8 cellular contexts compared by ENCODE assay signal in the genomic region with DNA sequence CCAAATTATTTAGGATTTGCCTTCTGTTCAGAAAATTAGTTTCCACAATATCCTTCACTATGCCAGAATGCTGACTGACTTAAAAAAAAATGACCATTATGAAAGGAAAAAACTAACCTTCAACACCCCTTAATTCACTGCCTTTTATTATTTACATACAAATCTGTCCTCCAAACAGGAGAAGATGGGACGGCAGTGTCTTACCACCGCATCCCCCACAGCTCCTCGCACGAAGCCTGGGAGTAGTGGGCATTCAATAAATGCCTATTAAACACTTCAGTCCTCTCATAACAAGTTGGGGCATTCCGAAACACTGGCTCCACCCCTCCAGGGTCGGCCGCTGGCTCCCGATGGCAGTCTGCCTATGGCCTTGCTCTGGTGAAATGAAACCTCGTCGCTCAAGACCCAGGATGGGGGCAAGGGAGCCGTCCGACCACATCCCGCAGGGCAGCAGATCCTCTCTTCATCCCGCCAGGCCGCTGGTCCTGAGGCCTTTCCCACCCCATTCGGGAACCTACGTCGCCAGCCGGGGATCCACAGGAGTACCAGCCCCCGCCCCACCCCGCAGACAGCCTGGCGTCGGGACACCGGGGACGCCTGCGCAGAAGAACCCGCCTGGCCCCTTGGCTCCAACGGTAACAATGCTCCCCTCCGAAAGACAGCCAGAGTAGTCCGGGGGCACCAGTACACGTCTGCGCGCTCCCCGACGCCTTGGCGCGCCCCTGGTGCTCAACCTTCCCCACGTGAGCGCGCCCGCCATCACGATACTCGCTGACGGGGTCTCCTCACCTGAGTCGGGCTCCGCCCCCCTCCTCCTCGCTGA. TPM values are rescaled to one million over a fixed set of nuclear protein-coding genes. Genes with fewer than 3 reads are reported as not detected.
DNase-seq lines count a peak whose midpoint lies in the region; ATAC-seq lines count a peak whose summit lies in the region.

No MANE protein-coding gene starts in this region.

- H3K27me3 Mint-ChIP-seq in memory B cell, result no peaks in the 10 kb centered on the region

- peak; percentile 36 for ATAC-seq in HG02678 (IDR thresholded peaks at IDR 0.05; ENCODE audit: unreplicated experiment)
- ATAC-seq in memory B cell (ENCODE audit: low read depth), result peak; percentile 51

- peak overlapping the region; percentile 88 for H3K27ac ChIP-seq in ectodermal cell (ENCODE audit: insufficient read depth, low read depth, low read length, poor library complexity, severe bottlenecking)

- no peaks in the 10 kb centered on the region for H3K27me3 ChIP-seq in ectodermal cell (ENCODE audit: control insufficient read depth, insufficient read depth, low read length, poor library complexity, severe bottlenecking)

- peak overlapping the region; percentile 88 for H3K4me3 Mint-ChIP-seq in memory B cell

- peaks cover 21% of the 10 kb centered on the region for H3K4me1 Mint-ChIP-seq in memory B cell

- DNase-seq in activated CD8-positive, alpha-beta memory T cell treated with anti-CD3 and anti-CD28 coated beads for 1 hour (ENCODE audit: extremely low read depth in 1 of 2, low read depth in 1 of 2), result peak; percentile 64 to 72
- no peak for DNase-seq in activated CD8-positive, alpha-beta memory T cell treated with anti-CD3 and anti-CD28 coated beads for 24 hours
- DNase-seq in NCI-H1694 treated with DMSO at 0.1 percent for 48 hours (lab: John Stamatoyannopoulos, UW) (peak; percentile 94), memory B cell (ENCODE audit: low spot score in 2 of 2) (peak; percentile 73 to 90)
- DNase-seq in activated CD4-positive, alpha-beta T cell treated with anti-CD3 and anti-CD28 coated beads for 4 hours, result peak; percentile 65 to 67
- peak; percentile 42 to 63 for DNase-seq in stimulated activated CD8-positive, alpha-beta memory T cell treated with anti-CD3 and anti-CD28 coated beads, Interleukin-15, amount 100 ng/mL, for 48 hours (ENCODE audit: low read depth in 2 of 2)

- H3K4me1 ChIP-seq in ectodermal cell (ENCODE audit: control insufficient read depth, insufficient read depth, low read length), result peaks cover 7% of the 10 kb centered on the region

- H3K4me3 ChIP-seq in ectodermal cell (ENCODE audit: insufficient read depth, low read depth, low read length), result peak overlapping the region; percentile 67

- WGBS in ectodermal cell, 2 experiments, result 0% methylated on average over 47 of the region's 47 CpGs

- no peaks in the 10 kb centered on the region for H3K9me3 ChIP-seq in ectodermal cell (ENCODE audit: control insufficient read depth, low read length)

- no peaks in the 10 kb centered on the region for H3K9me3 Mint-ChIP-seq in memory B cell

- H3K27ac Mint-ChIP-seq in memory B cell, result peak overlapping the region; percentile 98

- peaks cover 9% of the 10 kb centered on the region for H3K36me3 Mint-ChIP-seq in memory B cell

- H3K36me3 ChIP-seq in ectodermal cell (ENCODE audit: control insufficient read depth, insufficient read depth, low read length), result no peaks in the 10 kb centered on the region

RNA-seq across cellular contexts. Expression of gene ZBTB5, which starts 0.6 kb away (rescaled TPM):
- 23.5 TPM for polyA plus RNA-seq in ectodermal cell (2013, experiment 1 of 4)
- polyA plus RNA-seq in ectodermal cell (2013, experiment 2 of 4), result 21.2 TPM
- 17.1 TPM for polyA plus RNA-seq in ectodermal cell (2013, experiment 3 of 4)
- 21.1 TPM for polyA plus RNA-seq in ectodermal cell (2013, experiment 4 of 4)

RNA-seq across cellular contexts. Expression of gene POLR1E, which starts 21.1 kb away (rescaled TPM):
- polyA plus RNA-seq in ectodermal cell (2013, experiment 1 of 4), result 40.9 TPM
- 42.6 TPM for polyA plus RNA-seq in ectodermal cell (2013, experiment 2 of 4)
- polyA plus RNA-seq in ectodermal cell (2013, experiment 3 of 4), result 27.3 TPM
- polyA plus RNA-seq in ectodermal cell (2013, experiment 4 of 4), result 33.3 TPM

RNA-seq across cellular contexts. Expression of gene GRHPR, which starts 42.1 kb away (rescaled TPM):
- polyA plus RNA-seq in ectodermal cell (2013, experiment 1 of 4), result 140 TPM
- 134 TPM for polyA plus RNA-seq in ectodermal cell (2013, experiment 2 of 4)
- 115 TPM for polyA plus RNA-seq in ectodermal cell (2013, experiment 3 of 4)
- polyA plus RNA-seq in ectodermal cell (2013, experiment 4 of 4), result 137 TPM
